Comparison of ENCODE assay signal across 1 cellular context in genomic region chr12:286531-287300, GRCh38.
TF ChIP-seq lines count a peak whose summit lies in the region.

No MANE protein-coding gene starts in this region.

TF ChIP-seq in GM12891, 5 proteins besides CTCF, POLR2A, EP300 and RAD21:
- TF ChIP-seq TAF1 (IDR thresholded peaks at IDR 0.05; ENCODE audit: low read depth, low read length) (no peak), POU2F2 (IDR thresholded peaks at IDR 0.05; ENCODE audit: low read depth, low read length) (no peak), PAX5 (IDR thresholded peaks at IDR 0.05; ENCODE audit: insufficient read depth, low read length, severe bottlenecking) (no peak), SPI1 (IDR thresholded peaks at IDR 0.05; ENCODE audit: low read depth, low read length) (no peak), POLR2AphosphoS5 (IDR thresholded peaks at IDR 0.05; ENCODE audit: low read depth, low read length) (no peak)
